ENCODE assay signal across 1 cellular context in the genomic region with DNA sequence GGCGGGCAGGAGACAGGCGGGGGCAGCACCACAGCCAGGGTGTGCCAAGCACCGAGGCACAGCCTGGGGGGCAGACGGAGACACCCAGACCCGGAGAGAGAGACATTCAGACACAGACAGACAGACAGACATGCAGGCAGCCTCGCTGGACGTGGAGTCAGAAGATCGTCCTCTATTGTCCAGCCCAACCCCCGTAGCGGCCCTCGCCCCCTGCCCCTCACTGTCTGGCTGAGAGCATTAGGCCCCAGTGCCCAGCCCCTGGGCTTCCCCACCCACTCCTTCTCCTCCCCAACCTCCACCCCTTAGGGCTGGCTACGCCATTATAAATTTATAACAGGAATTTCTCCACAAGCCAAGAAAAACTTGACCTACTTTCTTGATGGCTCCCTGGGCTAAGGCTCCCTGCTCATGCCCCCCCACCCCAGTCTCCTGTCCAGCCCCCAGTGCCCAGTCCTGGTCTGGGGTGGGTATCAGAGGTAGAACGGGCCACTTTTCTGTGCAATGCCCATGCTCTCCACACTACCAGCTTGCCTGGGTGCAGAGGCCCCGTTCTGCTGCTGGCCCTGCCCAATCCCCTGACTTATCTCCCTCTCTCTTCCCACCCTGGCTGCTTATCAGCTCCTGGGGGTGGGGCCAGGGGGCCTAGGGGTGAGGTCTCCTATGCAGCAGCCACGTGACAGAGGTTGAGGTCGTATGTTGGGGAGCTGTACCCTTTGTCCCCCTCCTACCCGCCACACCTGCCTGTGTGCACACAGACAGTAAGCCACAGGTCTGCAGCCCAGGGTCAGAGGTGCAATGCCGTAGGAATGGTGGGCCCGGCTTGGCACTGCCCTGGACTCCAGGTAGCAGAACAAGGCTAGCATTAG.
TF ChIP-seq lines count a peak whose summit lies in the region.

No MANE protein-coding gene starts in this region.

TF ChIP-seq in K562, 482 proteins besides CTCF, POLR2A, EP300 and RAD21 (continued from another document and continues in another):
- peak in 1 of 2 experiments; percentile 32; a peak in 1 of 4 replicates for TF ChIP-seq MAZ (CRISPR knock-in tag; conservative IDR thresholded peaks at IDR 0.05 in 1 of 2, IDR thresholded peaks at IDR 0.05 in 1 of 2)
- TF ChIP-seq, protein P1, sequence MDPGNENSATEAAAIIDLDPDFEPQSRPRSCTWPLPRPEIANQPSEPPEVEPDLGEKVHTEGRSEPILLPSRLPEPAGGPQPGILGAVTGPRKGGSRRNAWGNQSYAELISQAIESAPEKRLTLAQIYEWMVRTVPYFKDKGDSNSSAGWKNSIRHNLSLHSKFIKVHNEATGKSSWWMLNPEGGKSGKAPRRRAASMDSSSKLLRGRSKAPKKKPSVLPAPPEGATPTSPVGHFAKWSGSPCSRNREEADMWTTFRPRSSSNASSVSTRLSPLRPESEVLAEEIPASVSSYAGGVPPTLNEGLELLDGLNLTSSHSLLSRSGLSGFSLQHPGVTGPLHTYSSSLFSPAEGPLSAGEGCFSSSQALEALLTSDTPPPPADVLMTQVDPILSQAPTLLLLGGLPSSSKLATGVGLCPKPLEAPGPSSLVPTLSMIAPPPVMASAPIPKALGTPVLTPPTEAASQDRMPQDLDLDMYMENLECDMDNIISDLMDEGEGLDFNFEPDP (CRISPR knock-in tag; IDR thresholded peaks at IDR 0.05), result no peak
- no peak for TF ChIP-seq ELF2 (CRISPR knock-in tag; IDR thresholded peaks at IDR 0.05)
- TF ChIP-seq MBD2 (IDR thresholded peaks at IDR 0.05; ENCODE audit: borderline replicate concordance, low read depth), result no peak
- TF ChIP-seq MTA2 (IDR thresholded peaks at IDR 0.05; ENCODE audit: low read depth), result no peak
- TF ChIP-seq EZH2 (IDR thresholded peaks at IDR 0.05; ENCODE audit: borderline replicate concordance, low read depth, low read length), result no peak
- TF ChIP-seq NR4A1 (CRISPR knock-in tag; IDR thresholded peaks at IDR 0.05), result no peak
- no peak for TF ChIP-seq NR4A1 (tag; IDR thresholded peaks at IDR 0.05)
- TF ChIP-seq, protein P2, sequence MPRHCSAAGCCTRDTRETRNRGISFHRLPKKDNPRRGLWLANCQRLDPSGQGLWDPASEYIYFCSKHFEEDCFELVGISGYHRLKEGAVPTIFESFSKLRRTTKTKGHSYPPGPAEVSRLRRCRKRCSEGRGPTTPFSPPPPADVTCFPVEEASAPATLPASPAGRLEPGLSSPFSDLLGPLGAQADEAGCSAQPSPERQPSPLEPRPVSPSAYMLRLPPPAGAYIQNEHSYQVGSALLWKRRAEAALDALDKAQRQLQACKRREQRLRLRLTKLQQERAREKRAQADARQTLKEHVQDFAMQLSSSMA (CRISPR knock-in tag; IDR thresholded peaks at IDR 0.05), result no peak
- TF ChIP-seq JUND (IDR thresholded peaks at IDR 0.05; ENCODE audit: borderline replicate concordance, low read depth, low read length), result no peak
- no peak for TF ChIP-seq JUND (tag; IDR thresholded peaks at IDR 0.05; ENCODE audit: borderline replicate concordance, low read depth, low read length)
- peak; percentile 36 for TF ChIP-seq DPF2 (IDR thresholded peaks at IDR 0.05)
- TF ChIP-seq, protein P3, sequence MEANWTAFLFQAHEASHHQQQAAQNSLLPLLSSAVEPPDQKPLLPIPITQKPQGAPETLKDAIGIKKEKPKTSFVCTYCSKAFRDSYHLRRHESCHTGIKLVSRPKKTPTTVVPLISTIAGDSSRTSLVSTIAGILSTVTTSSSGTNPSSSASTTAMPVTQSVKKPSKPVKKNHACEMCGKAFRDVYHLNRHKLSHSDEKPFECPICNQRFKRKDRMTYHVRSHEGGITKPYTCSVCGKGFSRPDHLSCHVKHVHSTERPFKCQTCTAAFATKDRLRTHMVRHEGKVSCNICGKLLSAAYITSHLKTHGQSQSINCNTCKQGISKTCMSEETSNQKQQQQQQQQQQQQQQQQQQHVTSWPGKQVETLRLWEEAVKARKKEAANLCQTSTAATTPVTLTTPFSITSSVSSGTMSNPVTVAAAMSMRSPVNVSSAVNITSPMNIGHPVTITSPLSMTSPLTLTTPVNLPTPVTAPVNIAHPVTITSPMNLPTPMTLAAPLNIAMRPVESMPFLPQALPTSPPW (CRISPR knock-in tag; IDR thresholded peaks at IDR 0.05), result peak; percentile 80
- TF ChIP-seq BHLHE40 (IDR thresholded peaks at IDR 0.05; ENCODE audit: low read length), result peak; percentile 58; the same call in 1 of the 2 replicates
- no peak for TF ChIP-seq MXI1 (IDR thresholded peaks at IDR 0.05; ENCODE audit: low read depth, low read length)
- TF ChIP-seq NR3C1 (CRISPR knock-in tag; IDR thresholded peaks at IDR 0.05), result no peak
- TF ChIP-seq, protein P4, sequence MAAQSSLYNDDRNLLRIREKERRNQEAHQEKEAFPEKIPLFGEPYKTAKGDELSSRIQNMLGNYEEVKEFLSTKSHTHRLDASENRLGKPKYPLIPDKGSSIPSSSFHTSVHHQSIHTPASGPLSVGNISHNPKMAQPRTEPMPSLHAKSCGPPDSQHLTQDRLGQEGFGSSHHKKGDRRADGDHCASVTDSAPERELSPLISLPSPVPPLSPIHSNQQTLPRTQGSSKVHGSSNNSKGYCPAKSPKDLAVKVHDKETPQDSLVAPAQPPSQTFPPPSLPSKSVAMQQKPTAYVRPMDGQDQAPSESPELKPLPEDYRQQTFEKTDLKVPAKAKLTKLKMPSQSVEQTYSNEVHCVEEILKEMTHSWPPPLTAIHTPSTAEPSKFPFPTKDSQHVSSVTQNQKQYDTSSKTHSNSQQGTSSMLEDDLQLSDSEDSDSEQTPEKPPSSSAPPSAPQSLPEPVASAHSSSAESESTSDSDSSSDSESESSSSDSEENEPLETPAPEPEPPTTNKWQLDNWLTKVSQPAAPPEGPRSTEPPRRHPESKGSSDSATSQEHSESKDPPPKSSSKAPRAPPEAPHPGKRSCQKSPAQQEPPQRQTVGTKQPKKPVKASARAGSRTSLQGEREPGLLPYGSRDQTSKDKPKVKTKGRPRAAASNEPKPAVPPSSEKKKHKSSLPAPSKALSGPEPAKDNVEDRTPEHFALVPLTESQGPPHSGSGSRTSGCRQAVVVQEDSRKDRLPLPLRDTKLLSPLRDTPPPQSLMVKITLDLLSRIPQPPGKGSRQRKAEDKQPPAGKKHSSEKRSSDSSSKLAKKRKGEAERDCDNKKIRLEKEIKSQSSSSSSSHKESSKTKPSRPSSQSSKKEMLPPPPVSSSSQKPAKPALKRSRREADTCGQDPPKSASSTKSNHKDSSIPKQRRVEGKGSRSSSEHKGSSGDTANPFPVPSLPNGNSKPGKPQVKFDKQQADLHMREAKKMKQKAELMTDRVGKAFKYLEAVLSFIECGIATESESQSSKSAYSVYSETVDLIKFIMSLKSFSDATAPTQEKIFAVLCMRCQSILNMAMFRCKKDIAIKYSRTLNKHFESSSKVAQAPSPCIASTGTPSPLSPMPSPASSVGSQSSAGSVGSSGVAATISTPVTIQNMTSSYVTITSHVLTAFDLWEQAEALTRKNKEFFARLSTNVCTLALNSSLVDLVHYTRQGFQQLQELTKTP (IDR thresholded peaks at IDR 0.05; ENCODE audit: low read depth in 1 of 2, partially characterized antibody in 2 of 2), result no peak
- TF ChIP-seq HSF4 (CRISPR knock-in tag; IDR thresholded peaks at IDR 0.05; ENCODE audit: borderline replicate concordance), result peak; percentile 22; the same call in 1 of the 2 replicates
- TF ChIP-seq, protein P5, sequence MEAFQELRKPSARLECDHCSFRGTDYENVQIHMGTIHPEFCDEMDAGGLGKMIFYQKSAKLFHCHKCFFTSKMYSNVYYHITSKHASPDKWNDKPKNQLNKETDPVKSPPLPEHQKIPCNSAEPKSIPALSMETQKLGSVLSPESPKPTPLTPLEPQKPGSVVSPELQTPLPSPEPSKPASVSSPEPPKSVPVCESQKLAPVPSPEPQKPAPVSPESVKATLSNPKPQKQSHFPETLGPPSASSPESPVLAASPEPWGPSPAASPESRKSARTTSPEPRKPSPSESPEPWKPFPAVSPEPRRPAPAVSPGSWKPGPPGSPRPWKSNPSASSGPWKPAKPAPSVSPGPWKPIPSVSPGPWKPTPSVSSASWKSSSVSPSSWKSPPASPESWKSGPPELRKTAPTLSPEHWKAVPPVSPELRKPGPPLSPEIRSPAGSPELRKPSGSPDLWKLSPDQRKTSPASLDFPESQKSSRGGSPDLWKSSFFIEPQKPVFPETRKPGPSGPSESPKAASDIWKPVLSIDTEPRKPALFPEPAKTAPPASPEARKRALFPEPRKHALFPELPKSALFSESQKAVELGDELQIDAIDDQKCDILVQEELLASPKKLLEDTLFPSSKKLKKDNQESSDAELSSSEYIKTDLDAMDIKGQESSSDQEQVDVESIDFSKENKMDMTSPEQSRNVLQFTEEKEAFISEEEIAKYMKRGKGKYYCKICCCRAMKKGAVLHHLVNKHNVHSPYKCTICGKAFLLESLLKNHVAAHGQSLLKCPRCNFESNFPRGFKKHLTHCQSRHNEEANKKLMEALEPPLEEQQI (IDR thresholded peaks at IDR 0.05), result no peak
- no peak for TF ChIP-seq FOS (IDR thresholded peaks at IDR 0.05; ENCODE audit: extremely low read depth, insufficient read length)
- no peak for TF ChIP-seq CHCHD3 (CRISPR knock-in tag; IDR thresholded peaks at IDR 0.05)
- TF ChIP-seq, protein P6, sequence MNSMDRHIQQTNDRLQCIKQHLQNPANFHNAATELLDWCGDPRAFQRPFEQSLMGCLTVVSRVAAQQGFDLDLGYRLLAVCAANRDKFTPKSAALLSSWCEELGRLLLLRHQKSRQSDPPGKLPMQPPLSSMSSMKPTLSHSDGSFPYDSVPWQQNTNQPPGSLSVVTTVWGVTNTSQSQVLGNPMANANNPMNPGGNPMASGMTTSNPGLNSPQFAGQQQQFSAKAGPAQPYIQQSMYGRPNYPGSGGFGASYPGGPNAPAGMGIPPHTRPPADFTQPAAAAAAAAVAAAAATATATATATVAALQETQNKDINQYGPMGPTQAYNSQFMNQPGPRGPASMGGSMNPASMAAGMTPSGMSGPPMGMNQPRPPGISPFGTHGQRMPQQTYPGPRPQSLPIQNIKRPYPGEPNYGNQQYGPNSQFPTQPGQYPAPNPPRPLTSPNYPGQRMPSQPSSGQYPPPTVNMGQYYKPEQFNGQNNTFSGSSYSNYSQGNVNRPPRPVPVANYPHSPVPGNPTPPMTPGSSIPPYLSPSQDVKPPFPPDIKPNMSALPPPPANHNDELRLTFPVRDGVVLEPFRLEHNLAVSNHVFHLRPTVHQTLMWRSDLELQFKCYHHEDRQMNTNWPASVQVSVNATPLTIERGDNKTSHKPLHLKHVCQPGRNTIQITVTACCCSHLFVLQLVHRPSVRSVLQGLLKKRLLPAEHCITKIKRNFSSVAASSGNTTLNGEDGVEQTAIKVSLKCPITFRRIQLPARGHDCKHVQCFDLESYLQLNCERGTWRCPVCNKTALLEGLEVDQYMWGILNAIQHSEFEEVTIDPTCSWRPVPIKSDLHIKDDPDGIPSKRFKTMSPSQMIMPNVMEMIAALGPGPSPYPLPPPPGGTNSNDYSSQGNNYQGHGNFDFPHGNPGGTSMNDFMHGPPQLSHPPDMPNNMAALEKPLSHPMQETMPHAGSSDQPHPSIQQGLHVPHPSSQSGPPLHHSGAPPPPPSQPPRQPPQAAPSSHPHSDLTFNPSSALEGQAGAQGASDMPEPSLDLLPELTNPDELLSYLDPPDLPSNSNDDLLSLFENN (IDR thresholded peaks at IDR 0.05; ENCODE audit: low read depth in 2 of 2, low read length in 2 of 2), result no peak
- no peak for TF ChIP-seq MIER1 (IDR thresholded peaks at IDR 0.05; ENCODE audit: low read depth)
- no peak for TF ChIP-seq LEF1 (IDR thresholded peaks at IDR 0.05)
- 0 out of 2 replicates have a peak, but pooled peaks have one; percentile 27 for TF ChIP-seq SMARCA4 (IDR thresholded peaks at IDR 0.05)
- TF ChIP-seq, protein P7, sequence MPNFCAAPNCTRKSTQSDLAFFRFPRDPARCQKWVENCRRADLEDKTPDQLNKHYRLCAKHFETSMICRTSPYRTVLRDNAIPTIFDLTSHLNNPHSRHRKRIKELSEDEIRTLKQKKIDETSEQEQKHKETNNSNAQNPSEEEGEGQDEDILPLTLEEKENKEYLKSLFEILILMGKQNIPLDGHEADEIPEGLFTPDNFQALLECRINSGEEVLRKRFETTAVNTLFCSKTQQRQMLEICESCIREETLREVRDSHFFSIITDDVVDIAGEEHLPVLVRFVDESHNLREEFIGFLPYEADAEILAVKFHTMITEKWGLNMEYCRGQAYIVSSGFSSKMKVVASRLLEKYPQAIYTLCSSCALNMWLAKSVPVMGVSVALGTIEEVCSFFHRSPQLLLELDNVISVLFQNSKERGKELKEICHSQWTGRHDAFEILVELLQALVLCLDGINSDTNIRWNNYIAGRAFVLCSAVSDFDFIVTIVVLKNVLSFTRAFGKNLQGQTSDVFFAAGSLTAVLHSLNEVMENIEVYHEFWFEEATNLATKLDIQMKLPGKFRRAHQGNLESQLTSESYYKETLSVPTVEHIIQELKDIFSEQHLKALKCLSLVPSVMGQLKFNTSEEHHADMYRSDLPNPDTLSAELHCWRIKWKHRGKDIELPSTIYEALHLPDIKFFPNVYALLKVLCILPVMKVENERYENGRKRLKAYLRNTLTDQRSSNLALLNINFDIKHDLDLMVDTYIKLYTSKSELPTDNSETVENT (CRISPR knock-in tag; IDR thresholded peaks at IDR 0.05), result no peak
- no peak for TF ChIP-seq ZKSCAN1 (IDR thresholded peaks at IDR 0.05; ENCODE audit: low read depth, low read length)
- TF ChIP-seq, protein P8, sequence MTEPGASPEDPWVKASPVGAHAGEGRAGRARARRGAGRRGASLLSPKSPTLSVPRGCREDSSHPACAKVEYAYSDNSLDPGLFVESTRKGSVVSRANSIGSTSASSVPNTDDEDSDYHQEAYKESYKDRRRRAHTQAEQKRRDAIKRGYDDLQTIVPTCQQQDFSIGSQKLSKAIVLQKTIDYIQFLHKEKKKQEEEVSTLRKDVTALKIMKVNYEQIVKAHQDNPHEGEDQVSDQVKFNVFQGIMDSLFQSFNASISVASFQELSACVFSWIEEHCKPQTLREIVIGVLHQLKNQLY (CRISPR knock-in tag; conservative IDR thresholded peaks at IDR 0.05), result no peak
- TF ChIP-seq, protein P9, sequence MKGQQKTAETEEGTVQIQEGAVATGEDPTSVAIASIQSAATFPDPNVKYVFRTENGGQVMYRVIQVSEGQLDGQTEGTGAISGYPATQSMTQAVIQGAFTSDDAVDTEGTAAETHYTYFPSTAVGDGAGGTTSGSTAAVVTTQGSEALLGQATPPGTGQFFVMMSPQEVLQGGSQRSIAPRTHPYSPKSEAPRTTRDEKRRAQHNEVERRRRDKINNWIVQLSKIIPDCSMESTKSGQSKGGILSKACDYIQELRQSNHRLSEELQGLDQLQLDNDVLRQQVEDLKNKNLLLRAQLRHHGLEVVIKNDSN (CRISPR knock-in tag; IDR thresholded peaks at IDR 0.05), result peak; percentile 51
- TF ChIP-seq BACH1 (tag; IDR thresholded peaks at IDR 0.05), result no peak
- no peak for TF ChIP-seq TCF7L2 (IDR thresholded peaks at IDR 0.05; ENCODE audit: low read depth, low read length)
- TF ChIP-seq, protein P10, sequence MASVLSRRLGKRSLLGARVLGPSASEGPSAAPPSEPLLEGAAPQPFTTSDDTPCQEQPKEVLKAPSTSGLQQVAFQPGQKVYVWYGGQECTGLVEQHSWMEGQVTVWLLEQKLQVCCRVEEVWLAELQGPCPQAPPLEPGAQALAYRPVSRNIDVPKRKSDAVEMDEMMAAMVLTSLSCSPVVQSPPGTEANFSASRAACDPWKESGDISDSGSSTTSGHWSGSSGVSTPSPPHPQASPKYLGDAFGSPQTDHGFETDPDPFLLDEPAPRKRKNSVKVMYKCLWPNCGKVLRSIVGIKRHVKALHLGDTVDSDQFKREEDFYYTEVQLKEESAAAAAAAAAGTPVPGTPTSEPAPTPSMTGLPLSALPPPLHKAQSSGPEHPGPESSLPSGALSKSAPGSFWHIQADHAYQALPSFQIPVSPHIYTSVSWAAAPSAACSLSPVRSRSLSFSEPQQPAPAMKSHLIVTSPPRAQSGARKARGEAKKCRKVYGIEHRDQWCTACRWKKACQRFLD (CRISPR knock-in tag; IDR thresholded peaks at IDR 0.05), result peak; percentile 56; the same call in 1 of the 2 replicates
- no peak for TF ChIP-seq PHB (CRISPR knock-in tag; IDR thresholded peaks at IDR 0.05)
- no peak for TF ChIP-seq PCBP2 (IDR thresholded peaks at IDR 0.05; ENCODE audit: low read depth, low read length, poor library complexity, severe bottlenecking)
- no peak for TF ChIP-seq CHD1 (IDR thresholded peaks at IDR 0.05; ENCODE audit: low read length)
